In genomic region chr10:22003964-22004281, GRCh38 we compare ENCODE assay signal across 8 cellular contexts. TPM values are rescaled to one million over a fixed set of nuclear protein-coding genes. Genes with fewer than 3 reads are reported as not detected.
A peak's percentile ranks its signal among the peaks of the same experiment; 100 is the strongest.
DNase-seq lines count a peak whose midpoint lies in the region; ATAC-seq and TF ChIP-seq lines count a peak whose summit lies in the region.

No MANE protein-coding gene starts in this region.

- peak overlapping the region; percentile 88 for H3K9ac ChIP-seq in Loucy (ENCODE audit: low read depth, low read length, poor library complexity, severe bottlenecking)

- H3K4me3 Mint-ChIP-seq in endothelial cell (ENCODE audit: unreplicated experiment): peak overlapping the region; percentile 78

- peaks cover 45% of the 10 kb centered on the region for H3K79me2 ChIP-seq in Loucy (ENCODE audit: insufficient read depth, low read length)

- peak overlapping the region; percentile 94 to 97 (median 97) for H3K27ac ChIP-seq in sigmoid colon

- H3K4me3 ChIP-seq in Loucy (ENCODE audit: low read length, poor library complexity, severe bottlenecking) (peak overlapping the region; percentile 83), sigmoid colon (peak overlapping the region; percentile 73 to 91 (median 86))

- peaks cover 7% of the 10 kb centered on the region for H3K27me3 Mint-ChIP-seq in endothelial cell (ENCODE audit: unreplicated experiment)

- peak overlapping the region; percentile 83 for H2AFZ ChIP-seq in Loucy (ENCODE audit: low read length)

- 2% methylated on average over 2 of the region's 2 CpGs for WGBS in sigmoid colon, 2 donors

- DNase-seq in endothelial cell (ENCODE audit: low spot score) (no peak), sigmoid colon (no peak), NCI-H2196 treated with DMSO at 0.1 percent for 48 hours (lab: John Stamatoyannopoulos, UW; ENCODE audit: unreplicated experiment) (no peak), NCI-H1436 treated with DMSO at 0.1 percent for 48 hours (lab: John Stamatoyannopoulos, UW) (no peak), C1 segment of cervical spinal cord (lab: John Stamatoyannopoulos, UW) (no peak)
- no peak for DNase-seq in activated effector memory CD4-positive, alpha-beta T cell treated with Interleukin-2 at 50 U/mL for 16 hours

- H3K27ac Mint-ChIP-seq in endothelial cell (ENCODE audit: unreplicated experiment): no peak overlapping the region

- H3K36me3 ChIP-seq in Loucy (ENCODE audit: insufficient read depth, low read length) (no peaks in the 10 kb centered on the region), sigmoid colon (no peaks in the 10 kb centered on the region)

- H3K9me3 ChIP-seq in Loucy (ENCODE audit: insufficient read depth, low read depth, low read length) (no peaks in the 10 kb centered on the region), sigmoid colon (no peaks in the 10 kb centered on the region)

- no peak for TF ChIP-seq POLR2A in sigmoid colon (IDR thresholded peaks at IDR 0.05)

- no peaks in the 10 kb centered on the region for H3K9me3 Mint-ChIP-seq in endothelial cell (ENCODE audit: unreplicated experiment)

- H4K20me1 ChIP-seq in Loucy (ENCODE audit: insufficient read depth, low read length, poor library complexity, severe bottlenecking): peaks cover 24% of the 10 kb centered on the region

- H3F3A ChIP-seq in Loucy (ENCODE audit: low read depth): no peaks in the 10 kb centered on the region

- ATAC-seq in GM18511 (IDR thresholded peaks at IDR 0.05; ENCODE audit: unreplicated experiment): peak; percentile 4

- H3K27me3 ChIP-seq in Loucy (ENCODE audit: insufficient read depth, low read length, poor library complexity, severe bottlenecking) (no peaks in the 10 kb centered on the region), sigmoid colon (no peaks in the 10 kb centered on the region)

- H3K4me1 ChIP-seq in Loucy (ENCODE audit: insufficient read depth, low read length, poor library complexity, severe bottlenecking) (peaks cover 41% of the 10 kb centered on the region), sigmoid colon (peaks cover 0 to 28% (median 19%) of the 10 kb centered on the region in 4 donors)

- no peak for TF ChIP-seq EP300 in sigmoid colon (IDR thresholded peaks at IDR 0.05)

- TF ChIP-seq CTCF in Loucy (conservative IDR thresholded peaks at IDR 0.05; ENCODE audit: low read length): 0 out of 2 replicates have a peak, but pooled peaks have one; percentile 2
- no peak for TF ChIP-seq CTCF in endothelial cell (IDR thresholded peaks at IDR 0.05; ENCODE audit: unreplicated experiment)
- no peak for TF ChIP-seq CTCF in sigmoid colon (IDR thresholded peaks at IDR 0.05)

- no peaks in the 10 kb centered on the region for H3K9me2 ChIP-seq in Loucy (replicated peaks; ENCODE audit: low read depth, low read length)

- H3K4me1 Mint-ChIP-seq in endothelial cell (ENCODE audit: unreplicated experiment): peaks cover 12% of the 10 kb centered on the region

- intact Hi-C loops in sigmoid colon (cut with DNase I): loop anchor here (1.0 to 10.0 kb wide), 13 partner anchors 225 to 1438 kb away; partner anchors contain the start of genes COMMD3, MLLT10, MSRB2 and PIP4K2A

- H3K36me3 Mint-ChIP-seq in endothelial cell (ENCODE audit: low read depth, unreplicated experiment): peaks cover 4% of the 10 kb centered on the region

- peak overlapping the region; percentile 75 for H3K4me2 ChIP-seq in Loucy (ENCODE audit: low read depth, low read length, poor library complexity, severe bottlenecking)

RNA-seq across cellular contexts. Expression of gene DNAJC1, which starts 0.4 kb away (rescaled TPM):
- 32.0 TPM for total RNA-seq in endothelial cell (ENCODE audit: unreplicated experiment)
- 100 to 1,000 TPM in 1 of 4 donors, 10 to 100 TPM in 3; 51.9 to 135 (median 74.3) TPM for total RNA-seq in sigmoid colon
- polyA plus RNA-seq in sigmoid colon: 10 to 100 TPM in 2 of 3 donors, 1 to 10 TPM in 1; 9.9 to 20.0 (median 15.6) TPM
